ENCODE assay signal across 18 cellular contexts in the genomic region with DNA sequence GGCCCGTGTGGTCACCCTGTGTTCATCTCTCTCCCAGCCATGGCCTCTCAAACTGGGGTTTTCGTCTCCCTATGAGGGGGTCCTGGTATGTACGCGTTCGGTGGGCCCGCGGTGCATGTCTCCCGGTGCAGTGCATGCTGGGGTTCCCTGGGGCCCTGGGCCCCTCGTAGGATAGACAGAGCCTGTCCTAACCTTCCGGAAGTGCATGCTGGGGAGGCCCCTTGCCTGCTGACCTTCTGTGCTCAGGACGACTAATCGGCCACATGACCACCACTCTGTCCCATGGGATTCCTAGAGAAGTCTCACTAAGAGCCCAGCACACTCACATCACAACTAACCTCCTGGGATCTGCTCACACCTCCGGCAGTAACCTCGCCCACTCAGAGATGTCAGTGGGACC. TPM values are rescaled to one million over a fixed set of nuclear protein-coding genes. Genes with fewer than 3 reads are reported as not detected.
DNase-seq lines count a peak whose midpoint lies in the region; ATAC-seq and TF ChIP-seq lines count a peak whose summit lies in the region.
"Had no signal": no experiment of that assay in that cellular context is flagged by ENCODE, and none has a peak within 500 bp of the region (broad histone marks: within the 10 kb centered on the region; RNA-seq: fewer than 3 reads in every experiment).

No MANE protein-coding gene starts in this region.

- no peak for ATAC-seq in activated B cell treated with CpG ODN at 0.5 μM for 24 hours (ENCODE audit: low read depth)
- no peak for ATAC-seq in memory B cell (ENCODE audit: low read depth)
- no peak for ATAC-seq in HG03439 (IDR thresholded peaks at IDR 0.05; ENCODE audit: unreplicated experiment)
- no peak for ATAC-seq in left lung

- POLR2A ChIA-PET in activated B cell treated with CpG ODN at 0.5 μM for 24 hours (lab: Charles Lee) = no interaction called here

- no peaks in the 10 kb centered on the region for H3K9me3 ChIP-seq in left lung
- H3K9me3 ChIP-seq: SJSA1, testis had no signal

- intact Hi-C loops in activated B cell treated with CpG ODN at 0.5 μM for 24 hours (cut with micrococcal nuclease) (loop anchor here (10.0 kb wide), 1 partner anchor 315 kb away; no protein-coding TSS in a partner anchor), left lung (cut with DNase I) (no loop called here)

- no peaks in the 10 kb centered on the region for H3K27me3 ChIP-seq in left lung
- H3K27me3 ChIP-seq: dorsolateral prefrontal cortex, SJSA1, testis had no signal

- no peak overlapping the region for H3K27ac ChIP-seq in left lung
- H3K27ac ChIP-seq: dorsolateral prefrontal cortex, SJSA1, testis had no signal

- H3K27me3 Mint-ChIP-seq in activated B cell treated with CpG ODN at 0.5 μM for 24 hours (no peaks in the 10 kb centered on the region), memory B cell (no peaks in the 10 kb centered on the region)
- H3K27me3 Mint-ChIP-seq: activated CD8-positive, alpha-beta T cell treated with anti-CD3 and anti-CD28 coated beads for 36 hours; CD4-positive, alpha-beta T cell; T-cell had no signal

- H3K4me3 Mint-ChIP-seq in activated B cell treated with CpG ODN at 0.5 μM for 24 hours (no peak overlapping the region), memory B cell (no peak overlapping the region)
- H3K4me3 Mint-ChIP-seq: activated CD8-positive, alpha-beta T cell treated with anti-CD3 and anti-CD28 coated beads for 36 hours; CD4-positive, alpha-beta T cell; T-cell had no signal

- no peak overlapping the region for H3K4me3 ChIP-seq in left lung
- H3K4me3 ChIP-seq: dorsolateral prefrontal cortex, lung, SJSA1, testis had no signal

- no peaks in the 10 kb centered on the region for H3K9me3 Mint-ChIP-seq in activated B cell treated with CpG ODN at 0.5 μM for 24 hours
- H3K9me3 Mint-ChIP-seq in memory B cell = no peaks in the 10 kb centered on the region
- H3K9me3 Mint-ChIP-seq: activated CD8-positive, alpha-beta T cell treated with anti-CD3 and anti-CD28 coated beads for 36 hours; CD4-positive, alpha-beta T cell; T-cell had no signal

- DNase-seq in AG20443 (ENCODE audit: low spot score) = peak; percentile 11
- DNase-seq in EH (ENCODE audit: low read depth) = peak; percentile 11
- no peak for DNase-seq in activated B cell treated with CpG ODN at 0.5 μM for 24 hours
- DNase-seq in memory B cell (ENCODE audit: low spot score in 2 of 2) = no peak
- no peak for DNase-seq in left lung
- DNase-seq in T1000 (lab: John Stamatoyannopoulos, UW) = no peak
- DNase-seq in mesenteric fat pad (ENCODE audit: low spot score) = no peak
- DNase-seq: dorsolateral prefrontal cortex, MM.1S, NCI-H2029 treated with DMSO at 0.1 percent for 48 hours had no signal

- TF ChIP-seq CTCF in activated B cell treated with CpG ODN at 0.5 μM for 24 hours (IDR thresholded peaks at IDR 0.05) = no peak
- TF ChIP-seq CTCF in left lung (IDR thresholded peaks at IDR 0.05) = no peak

- peaks cover 52% of the 10 kb centered on the region for H3K36me3 Mint-ChIP-seq in activated B cell treated with CpG ODN at 0.5 μM for 24 hours (ENCODE audit: low read depth)
- peaks cover 21% of the 10 kb centered on the region for H3K36me3 Mint-ChIP-seq in memory B cell

- CTCF ChIA-PET in activated B cell treated with CpG ODN at 0.5 μM for 24 hours (lab: Charles Lee) = no interaction called here

- H3K4me1 Mint-ChIP-seq in activated B cell treated with CpG ODN at 0.5 μM for 24 hours (peaks cover 25% of the 10 kb centered on the region), memory B cell (peaks cover 21% of the 10 kb centered on the region)

- peaks cover 0 to 81% of the 10 kb centered on the region in 2 donors for H3K36me3 ChIP-seq in left lung

- H3K4me1 ChIP-seq in left lung = peaks cover 6 to 8% of the 10 kb centered on the region in 2 donors

- H3K27ac Mint-ChIP-seq in activated B cell treated with CpG ODN at 0.5 μM for 24 hours (peak overlapping the region; percentile 24), memory B cell (peak overlapping the region; percentile 36)
- H3K27ac Mint-ChIP-seq: CD4-positive, alpha-beta T cell; T-cell had no signal

RNA-seq across cellular contexts. Expression of a gene that starts 4.9 kb away (rescaled TPM):
- total RNA-seq in activated B cell treated with CpG ODN at 0.5 μM for 24 hours = 41.9 and 43.4 TPM in 2 replicates
- 10 to 100 TPM; 23.1 to 25.6 TPM for total RNA-seq in left lung
- 33.2 TPM for total RNA-seq in mesenteric fat pad

RNA-seq across cellular contexts. Expression of a gene that starts 15.7 kb away (rescaled TPM):
- 22.4 and 25.8 TPM in 2 replicates for total RNA-seq in activated B cell treated with CpG ODN at 0.5 μM for 24 hours
- 10 to 100 TPM; 35.4 to 38.0 TPM for total RNA-seq in left lung
- total RNA-seq in mesenteric fat pad = 29.0 TPM

RNA-seq across cellular contexts. Expression of a gene that starts 35.4 kb away (rescaled TPM):
- total RNA-seq in activated B cell treated with CpG ODN at 0.5 μM for 24 hours (4.3 and 4.6 TPM in 2 replicates), left lung (10 to 100 TPM; 48.7 to 56.5 TPM), mesenteric fat pad (42.8 TPM)

RNA-seq across cellular contexts. Expression of a gene that starts 54.2 kb away (rescaled TPM):
- total RNA-seq in activated B cell treated with CpG ODN at 0.5 μM for 24 hours = 0.42 and 0.44 TPM in 2 replicates
- total RNA-seq in left lung = 1 to 10 TPM; 4.8 to 9.2 TPM
- total RNA-seq in mesenteric fat pad = 11.3 TPM
- total RNA-seq: CD4-positive, alpha-beta T cell; HT1080; SJSA1 had no signal

RNA-seq across cellular contexts. Expression of a gene that starts 56.9 kb away (rescaled TPM):
- 121 and 135 TPM in 2 replicates for total RNA-seq in activated B cell treated with CpG ODN at 0.5 μM for 24 hours
- 10 to 100 TPM; 73.1 to 75.5 TPM for total RNA-seq in left lung
- total RNA-seq in mesenteric fat pad = 66.0 TPM

Comparison
In these comparisons a context has a peak if more than half of its experiments do, and no peak if none do; other contexts are left out.
1. DNase-seq: peak in AG20443 (single experiment) and EH (single experiment); none in activated B cell treated with CpG ODN at 0.5 μM for 24 hours (single experiment), memory B cell (0 of 2), left lung (0 of 2), T1000 (single experiment) and mesenteric fat pad (single experiment).